9 cellular contexts compared by ENCODE assay signal in genomic region chr14:86038401-86038985, GRCh38.
DNase-seq lines count a peak whose midpoint lies in the region; ATAC-seq and TF ChIP-seq lines count a peak whose summit lies in the region.
"Had no signal": no experiment of that assay in that cellular context is flagged by ENCODE, and none has a peak within 500 bp of the region (broad histone marks: within the 10 kb centered on the region; RNA-seq: fewer than 3 reads in every experiment).

No MANE protein-coding gene starts in this region.

- no peak overlapping the region for H3K4me3 ChIP-seq in NT2/D1 (ENCODE audit: insufficient read length, low read depth)

- H3K4me3 Mint-ChIP-seq in CD14-positive monocyte: no peak overlapping the region
- no peak overlapping the region for H3K4me3 Mint-ChIP-seq in activated naive CD4-positive, alpha-beta T cell treated with anti-CD3 and anti-CD28 coated beads for 36 hours

- peaks cover 0 to 9% (median 3%) of the 10 kb centered on the region in 7 donors for H3K9me3 Mint-ChIP-seq in CD14-positive monocyte
- H3K9me3 Mint-ChIP-seq in activated naive CD4-positive, alpha-beta T cell treated with anti-CD3 and anti-CD28 coated beads for 36 hours: peaks cover 7% of the 10 kb centered on the region

- CTCF ChIA-PET in activated naive CD4-positive, alpha-beta T cell treated with anti-CD3 and anti-CD28 coated beads for 36 hours (lab: Charles Lee): interaction anchor here (0.9 to 1.0 kb wide), 2 partner anchors 17 to 54 kb away, joined by 3 to 5 read pairs; no protein-coding TSS in a partner anchor

- no peaks in the 10 kb centered on the region for H3K36me3 Mint-ChIP-seq in CD14-positive monocyte
- H3K36me3 Mint-ChIP-seq in activated naive CD4-positive, alpha-beta T cell treated with anti-CD3 and anti-CD28 coated beads for 36 hours (ENCODE audit: low read depth): peaks cover 2% of the 10 kb centered on the region

- intact Hi-C loops in CD14-positive monocyte (cut with micrococcal nuclease): no loop called here
- intact Hi-C loops in activated naive CD4-positive, alpha-beta T cell treated with anti-CD3 and anti-CD28 coated beads for 36 hours (cut with micrococcal nuclease): loop anchor here (1.0 to 5.0 kb wide), 2 partner anchors 106 to 182 kb away; no protein-coding TSS in a partner anchor

- no peaks in the 10 kb centered on the region for H3K4me1 Mint-ChIP-seq in CD14-positive monocyte
- no peaks in the 10 kb centered on the region for H3K4me1 Mint-ChIP-seq in activated naive CD4-positive, alpha-beta T cell treated with anti-CD3 and anti-CD28 coated beads for 36 hours (ENCODE audit: low read depth)

- no peaks in the 10 kb centered on the region for H3K36me3 ChIP-seq in NT2/D1 (ENCODE audit: insufficient read depth, insufficient read length, low read length)
- H3K36me3 ChIP-seq: neutrophil had no signal

- peak overlapping the region in 2 of 7 donors; percentile 5 to 43 for H3K27ac Mint-ChIP-seq in CD14-positive monocyte
- no peak overlapping the region for H3K27ac Mint-ChIP-seq in activated naive CD4-positive, alpha-beta T cell treated with anti-CD3 and anti-CD28 coated beads for 36 hours

- no peaks in the 10 kb centered on the region for H3K9me3 ChIP-seq in NT2/D1 (ENCODE audit: insufficient read depth, low read length)
- H3K9me3 ChIP-seq: neutrophil had no signal

- no peaks in the 10 kb centered on the region for H3K27me3 Mint-ChIP-seq in CD14-positive monocyte (ENCODE audit: low read depth in 3 of 3)
- H3K27me3 Mint-ChIP-seq in activated naive CD4-positive, alpha-beta T cell treated with anti-CD3 and anti-CD28 coated beads for 36 hours (ENCODE audit: low read depth): no peaks in the 10 kb centered on the region

- no peak overlapping the region for H3K9ac ChIP-seq in NT2/D1 (ENCODE audit: insufficient read length, low read depth)

- ATAC-seq in GM19043 (IDR thresholded peaks at IDR 0.05; ENCODE audit: low read depth, unreplicated experiment) (peak; percentile 67), HG03280 (IDR thresholded peaks at IDR 0.05; ENCODE audit: unreplicated experiment) (peak; percentile 81)

- DNase-seq in CD14-positive monocyte (ENCODE audit: low spot score) (no peak), NT2/D1 (ENCODE audit: low read depth, low spot score) (peak; percentile 50), hippocampal formation (lab: John Stamatoyannopoulos, UW) (peak; percentile 3), DMS79 treated with DMSO at 0.1 percent for 48 hours (lab: John Stamatoyannopoulos, UW) (no peak)
- DNase-seq in activated naive CD4-positive, alpha-beta T cell treated with anti-CD3 and anti-CD28 coated beads for 36 hours: peak; percentile 54
- peak; percentile 33 for DNase-seq in stimulated activated CD4-positive, alpha-beta T cell treated with anti-CD3 and anti-CD28 coated beads, Interleukin-4, amount 100 ng/mL, for 1 hour

- peak; percentile 89 for TF ChIP-seq CTCF in CD14-positive monocyte (IDR thresholded peaks at IDR 0.05)

- no peaks in the 10 kb centered on the region for H3K4me1 ChIP-seq in NT2/D1 (ENCODE audit: insufficient read depth, insufficient read length)

- no peaks in the 10 kb centered on the region for H3K27me3 ChIP-seq in NT2/D1 (ENCODE audit: insufficient read depth, insufficient read length)
- H3K27me3 ChIP-seq: neutrophil had no signal

Comparison
In these comparisons a context has a peak if more than half of its experiments do, and no peak if none do; other contexts are left out.
1. DNase-seq: peak in NT2/D1 (single experiment), activated naive CD4-positive, alpha-beta T cell treated with anti-CD3 and anti-CD28 coated beads for 36 hours (single experiment), hippocampal formation (2 of 2) and stimulated activated CD4-positive, alpha-beta T cell treated with anti-CD3 and anti-CD28 coated beads, Interleukin-4, amount 100 ng/mL, for 1 hour (single experiment); none in CD14-positive monocyte (single experiment) and DMS79 treated with DMSO at 0.1 percent for 48 hours (single experiment).